In genomic region chr1:29133861-29134694, GRCh38 we compare ENCODE assay signal across 14 cellular contexts. TPM values are rescaled to one million over a fixed set of nuclear protein-coding genes. Genes with fewer than 3 reads are reported as not detected.
DNase-seq lines count a peak whose midpoint lies in the region; ATAC-seq and TF ChIP-seq lines count a peak whose summit lies in the region.
"Had no signal": no experiment of that assay in that cellular context is flagged by ENCODE, and none has a peak within 500 bp of the region (broad histone marks: within the 10 kb centered on the region; RNA-seq: fewer than 3 reads in every experiment).

No MANE protein-coding gene starts in this region.

- H3T11ph ChIP-seq in H9 (ENCODE audit: low read length), result no peak overlapping the region

- H2BK120ac ChIP-seq in H9 (ENCODE audit: low read depth, low read length, poor library complexity, severe bottlenecking), result no peak overlapping the region
- no peak overlapping the region for H2BK120ac ChIP-seq in neuronal stem cell (ENCODE audit: low read depth, low read length)

- H2AFZ ChIP-seq in H9 (ENCODE audit: low read length) (no peak overlapping the region), neuronal stem cell (ENCODE audit: low read length) (peak overlapping the region; percentile 53)

- H3K4ac ChIP-seq in H9 (ENCODE audit: low read depth, low read length) (no peak overlapping the region), neuronal stem cell (ENCODE audit: low read length) (no peak overlapping the region)

- no peak overlapping the region for H3K4me2 ChIP-seq in H9 (ENCODE audit: insufficient read depth, insufficient read length, low read length)
- H3K4me2 ChIP-seq in neuronal stem cell (ENCODE audit: insufficient read depth, low read length, poor library complexity, severe bottlenecking), result no peak overlapping the region

- H3K23me2 ChIP-seq in H9 (ENCODE audit: insufficient read length, low read depth, low read length, poor library complexity, severe bottlenecking), result no peaks in the 10 kb centered on the region

- H3K79me2 ChIP-seq in H9 (ENCODE audit: insufficient read depth, low read length), result no peaks in the 10 kb centered on the region

- no peaks in the 10 kb centered on the region for H3K79me1 ChIP-seq in H9 (ENCODE audit: insufficient read depth, low read depth, low read length, poor library complexity, severe bottlenecking)
- H3K79me1 ChIP-seq in neuronal stem cell (ENCODE audit: low read depth, low read length), result no peaks in the 10 kb centered on the region

- H3K56ac ChIP-seq in H9 (ENCODE audit: insufficient read length, low read depth, low read length), result no peak overlapping the region

- no peak overlapping the region for H3K18ac ChIP-seq in H9 (ENCODE audit: insufficient read length, low read depth, low read length)
- peak overlapping the region; percentile 53 for H3K18ac ChIP-seq in neuronal stem cell (ENCODE audit: low read length)

- ATAC-seq in GM21576 (IDR thresholded peaks at IDR 0.05; ENCODE audit: unreplicated experiment), result no peak
- no peak for ATAC-seq in GM21786 (IDR thresholded peaks at IDR 0.05; ENCODE audit: unreplicated experiment)
- no peak for ATAC-seq in HG03159 (IDR thresholded peaks at IDR 0.05; ENCODE audit: unreplicated experiment)
- ATAC-seq: activated CD8-positive, alpha-beta T cell treated with anti-CD3 and anti-CD28 coated beads for 36 hours; activated naive CD8-positive, alpha-beta T cell treated with anti-CD3 and anti-CD28 coated beads, Interleukin-2, amount 50 U/mL, for 24 hours had no signal

- H3K36me3 ChIP-seq in esophagus (ENCODE audit: control insufficient read depth in 2 of 2, insufficient read depth in 2 of 2, low read length in 1 of 2) (no peaks in the 10 kb centered on the region), neuronal stem cell (replicated peaks in 1 of 2; ENCODE audit: control insufficient read depth in 2 of 2, insufficient read depth in 2 of 2, low read length in 2 of 2) (no peaks in the 10 kb centered on the region)
- H3K36me3 ChIP-seq: HAP-1 had no signal

- no peak overlapping the region for H3K23ac ChIP-seq in H9 (ENCODE audit: insufficient read length, low read depth, low read length)
- H3K23ac ChIP-seq in neuronal stem cell (ENCODE audit: low read depth, low read length, poor library complexity), result peak overlapping the region; percentile 37

- no peak overlapping the region for H3K27ac Mint-ChIP-seq in CD14-positive monocyte
- H3K27ac Mint-ChIP-seq in H9, result no peak overlapping the region
- H3K27ac Mint-ChIP-seq: activated CD8-positive, alpha-beta T cell treated with anti-CD3 and anti-CD28 coated beads for 36 hours; activated naive CD8-positive, alpha-beta T cell treated with anti-CD3 and anti-CD28 coated beads, Interleukin-2, amount 50 U/mL, for 24 hours; CD8-positive, alpha-beta memory T cell had no signal

- H3K27me3 ChIP-seq in H9 (ENCODE audit: insufficient read depth, low read length) (no peaks in the 10 kb centered on the region), esophagus (ENCODE audit: control insufficient read depth in 1 of 2, insufficient read depth in 2 of 2, low read length in 2 of 2) (no peaks in the 10 kb centered on the region), neuronal stem cell (ENCODE audit: control insufficient read depth in 3 of 3, insufficient read depth in 3 of 3, low read depth in 1 of 3, low read length in 3 of 3) (no peaks in the 10 kb centered on the region)

- peak overlapping the region; percentile 81 for H4K5ac ChIP-seq in H9 (ENCODE audit: insufficient read length, low read depth, low read length)

- no peak for DNase-seq in CD14-positive monocyte (ENCODE audit: low spot score)
- DNase-seq in H9, result no peak
- DNase-seq in neuronal stem cell (ENCODE audit: low spot score), result no peak
- no peak for DNase-seq in stimulated activated CD4-positive, alpha-beta T cell treated with anti-CD3 and anti-CD28 coated beads, Interleukin-15, amount 100 ng/mL, for 24 hours
- DNase-seq: activated CD8-positive, alpha-beta T cell treated with anti-CD3 and anti-CD28 coated beads for 36 hours; activated naive CD8-positive, alpha-beta T cell treated with anti-CD3 and anti-CD28 coated beads, Interleukin-2, amount 50 U/mL, for 24 hours; KG1 had no signal

- peak overlapping the region; percentile 89 for H4K8ac ChIP-seq in H9 (replicated peaks; ENCODE audit: insufficient read length, low read depth, low read length)
- H4K8ac ChIP-seq in neuronal stem cell (ENCODE audit: low read depth, low read length), result peak overlapping the region; percentile 70

- H3K27ac ChIP-seq in H9 (ENCODE audit: insufficient read length, low read depth, low read length) (no peak overlapping the region), esophagus (ENCODE audit: low read depth in 2 of 2, low read length in 1 of 2) (no peak overlapping the region), neuronal stem cell (replicated peaks; ENCODE audit: low read length) (no peak overlapping the region)
- H3K27ac ChIP-seq: coronary artery had no signal

- peak overlapping the region; percentile 66 to 80 for H3K4me3 Mint-ChIP-seq in CD14-positive monocyte
- H3K4me3 Mint-ChIP-seq in H9, result no peak overlapping the region
- H3K4me3 Mint-ChIP-seq: activated CD8-positive, alpha-beta T cell treated with anti-CD3 and anti-CD28 coated beads for 36 hours; activated naive CD8-positive, alpha-beta T cell treated with anti-CD3 and anti-CD28 coated beads, Interleukin-2, amount 50 U/mL, for 24 hours had no signal

- H3K14ac ChIP-seq in H9 (ENCODE audit: insufficient read depth, low read length), result peak overlapping the region; percentile 50
- no peak overlapping the region for H3K14ac ChIP-seq in neuronal stem cell (ENCODE audit: low read length)

- H4K91ac ChIP-seq in H9 (ENCODE audit: insufficient read length, low read depth, low read length) (no peak overlapping the region), neuronal stem cell (ENCODE audit: low read depth, low read length, poor library complexity) (no peak overlapping the region)

- no peak for TF ChIP-seq CTCF in CD14-positive monocyte (IDR thresholded peaks at IDR 0.05)
- TF ChIP-seq CTCF in H9 (conservative IDR thresholded peaks at IDR 0.05), result no peak

- H2BK15ac ChIP-seq in H9 (ENCODE audit: low read depth, low read length) (no peak overlapping the region), neuronal stem cell (ENCODE audit: low read length) (peak overlapping the region; percentile 5)

- intact Hi-C loops in CD14-positive monocyte (cut with micrococcal nuclease), result no loop called here

- H2BK12ac ChIP-seq in H9 (ENCODE audit: insufficient read length, low read depth, low read length), result peak overlapping the region; percentile 86
- no peak overlapping the region for H2BK12ac ChIP-seq in neuronal stem cell (ENCODE audit: low read length)

- H3K9me3 ChIP-seq in H9 (ENCODE audit: control insufficient read depth, low read depth, low read length) (no peaks in the 10 kb centered on the region), esophagus (ENCODE audit: control insufficient read depth in 2 of 2, insufficient read depth in 1 of 2, low read depth in 1 of 2, low read length in 1 of 2) (no peaks in the 10 kb centered on the region), neuronal stem cell (replicated peaks in 1 of 2; ENCODE audit: control insufficient read depth in 2 of 2, insufficient read depth in 1 of 2, low read depth in 1 of 2, low read length in 2 of 2) (no peaks in the 10 kb centered on the region)
- H3K9me3 ChIP-seq: HAP-1 had no signal

- H2BK20ac ChIP-seq in H9 (ENCODE audit: low read depth, low read length, poor library complexity, severe bottlenecking), result no peak overlapping the region

- H3K36me3 Mint-ChIP-seq in CD14-positive monocyte, result no peaks in the 10 kb centered on the region
- no peaks in the 10 kb centered on the region for H3K36me3 Mint-ChIP-seq in H9 (ENCODE audit: insufficient read depth in 1 of 3, low read depth in 3 of 3)
- H3K36me3 Mint-ChIP-seq: CD8-positive, alpha-beta memory T cell had no signal

- no peak overlapping the region for H3K9ac ChIP-seq in H9 (ENCODE audit: extremely low read depth, insufficient read length, low read length)
- H3K9ac ChIP-seq in neuronal stem cell (ENCODE audit: low read depth, low read length, poor library complexity), result no peak overlapping the region

- H3K4me1 Mint-ChIP-seq in CD14-positive monocyte (peaks cover 6% of the 10 kb centered on the region), H9 (peaks cover 6 to 9% of the 10 kb centered on the region in 2 experiments; a peak in 3 of 4 replicates)

- H4K20me1 ChIP-seq in H9 (ENCODE audit: control insufficient read depth, insufficient read depth, insufficient read length), result no peaks in the 10 kb centered on the region

- H3K4me1 ChIP-seq in H9 (ENCODE audit: insufficient read depth, low read length) (peaks cover 3% of the 10 kb centered on the region; the same call in 1 of the 2 replicates), esophagus (ENCODE audit: control insufficient read depth in 2 of 2, insufficient read depth in 2 of 2, low read length in 1 of 2) (peaks cover 0 to 4% of the 10 kb centered on the region in 2 donors), neuronal stem cell (ENCODE audit: control insufficient read depth in 2 of 2, insufficient read depth in 1 of 2, low read depth in 1 of 2, low read length in 2 of 2) (no peaks in the 10 kb centered on the region)

- H3K27me3 Mint-ChIP-seq in CD14-positive monocyte (ENCODE audit: low read depth in 3 of 3), result peaks cover 21 to 60% (median 33%) of the 10 kb centered on the region in 3 donors
- H3K27me3 Mint-ChIP-seq in H9 (ENCODE audit: low read depth), result peaks cover 9% of the 10 kb centered on the region

- WGBS in H9 (ENCODE audit: extremely low coverage, insufficient read length, low lambda C conversion rate), result no CpG with 5 or more reads among the region's 55 CpGs
- WGBS in esophagus, 2 donors, result 50 to 65% methylated on average over 55 of the region's 55 CpGs
- WGBS in neuronal stem cell (ENCODE audit: extremely low coverage in 2 of 2, insufficient read length in 2 of 2, insufficient replicate concordance in 1 of 2), 2 donors, result no CpG with 5 or more reads among the region's 55 CpGs

- H2AK5ac ChIP-seq in H9 (ENCODE audit: insufficient read length, low read length), result no peak overlapping the region
- H2AK5ac ChIP-seq in neuronal stem cell (ENCODE audit: low read depth, low read length), result no peak overlapping the region

- H3K9me3 Mint-ChIP-seq in CD14-positive monocyte, result peaks cover 0 to 6% (median 0%) of the 10 kb centered on the region in 7 donors
- H3K9me3 Mint-ChIP-seq in H9, result peaks cover 0 to 6% of the 10 kb centered on the region in 2 experiments; a peak in 1 of 5 replicates
- H3K9me3 Mint-ChIP-seq: activated CD8-positive, alpha-beta T cell treated with anti-CD3 and anti-CD28 coated beads for 36 hours; activated naive CD8-positive, alpha-beta T cell treated with anti-CD3 and anti-CD28 coated beads, Interleukin-2, amount 50 U/mL, for 24 hours; CD8-positive, alpha-beta memory T cell had no signal

- no peak overlapping the region for H2BK5ac ChIP-seq in H9 (ENCODE audit: insufficient read length, low read length)
- no peak overlapping the region for H2BK5ac ChIP-seq in neuronal stem cell (ENCODE audit: low read length)

- H3K4me3 ChIP-seq in esophagus (ENCODE audit: low read depth in 1 of 2, low read length in 2 of 2) (peak overlapping the region; percentile 9 to 32), neuronal stem cell (ENCODE audit: low read length in 2 of 2) (no peak overlapping the region)
- H3K4me3 ChIP-seq: coronary artery, HAP-1 had no signal

RNA-seq across cellular contexts. Expression of gene TMEM200B, which starts 10.4 kb away (rescaled TPM):
- not detected for polyA plus RNA-seq in CD14-positive monocyte
- 12.6 and 12.9 TPM in 2 replicates for total RNA-seq in H9 (2021)
- polyA plus RNA-seq in esophagus, result 1 to 10 TPM; 2.1 to 3.9 TPM
- polyA plus RNA-seq in neuronal stem cell (2013, experiment 1 of 2), result 0.91 TPM
- 1.1 TPM for polyA plus RNA-seq in neuronal stem cell (2013, experiment 2 of 2)

RNA-seq across cellular contexts. Expression of gene SRSF4, which starts 47.6 kb away (rescaled TPM):
- 10 to 100 TPM; 38.4 to 55.5 TPM for polyA plus RNA-seq in CD14-positive monocyte
- 89.8 and 90.6 TPM in 2 replicates for total RNA-seq in H9 (2021)
- polyA plus RNA-seq in esophagus, result 10 to 100 TPM; 50.8 to 71.0 TPM
- 111 TPM for polyA plus RNA-seq in neuronal stem cell (2013, experiment 1 of 2)
- polyA plus RNA-seq in neuronal stem cell (2013, experiment 2 of 2), result 113 TPM

Comparison
In these comparisons a context has a peak if more than half of its experiments do, and no peak if none do; other contexts are left out.
1. H3K4me3 Mint-ChIP-seq: peak in CD14-positive monocyte (2 of 2); none in H9 (0 of 2).
2. H3K4me3 ChIP-seq: peak in esophagus (2 of 2); none in neuronal stem cell (0 of 2).